ENCODE assay signal across 25 cellular contexts in genomic region chr4:26877417-26877816, GRCh38. TPM values are rescaled to one million over a fixed set of nuclear protein-coding genes. Genes with fewer than 3 reads are reported as not detected.
DNase-seq lines count a peak whose midpoint lies in the region; ATAC-seq, FAIRE-seq and TF ChIP-seq lines count a peak whose summit lies in the region.
"Had no signal": no experiment of that assay in that cellular context is flagged by ENCODE, and none has a peak within 500 bp of the region (broad histone marks: within the 10 kb centered on the region; RNA-seq: fewer than 3 reads in every experiment).

No MANE protein-coding gene starts in this region.

- H3K27me3 Mint-ChIP-seq in activated T-cell treated with anti-CD3 and anti-CD28 coated beads, Interleukin-2, amount 50 U/mL, for 24 hours, result no peaks in the 10 kb centered on the region
- no peaks in the 10 kb centered on the region for H3K27me3 Mint-ChIP-seq in T-cell

- H3K4me2 ChIP-seq in K562 (ENCODE audit: insufficient read depth, low read length), result no peak overlapping the region
- H3K4me2 ChIP-seq: PC-9 had no signal

- BruUV-seq in K562 (replicated peaks; lab: Mats Ljungman, UMichigan), result no TSS peak

- in situ Hi-C loops in K562 (cut with MboI), result no loop called here

- DNase-seq in activated T-cell treated with anti-CD3 and anti-CD28 coated beads, Interleukin-2, amount 50 U/mL, for 24 hours, result no peak
- no peak for DNase-seq in activated T-cell treated with anti-CD3 and anti-CD28 coated beads, Interleukin-2, amount 50 U/mL, for 48 hours
- no peak for DNase-seq in T-cell
- DNase-seq in K562 (ENCODE audit: extremely low read depth in 1 of 4, low spot score in 3 of 4), result no peak
- no peak for DNase-seq in spleen
- no peak for DNase-seq in NCI-H2107 (lab: John Stamatoyannopoulos, UW)
- DNase-seq in NCI-H1930 (lab: John Stamatoyannopoulos, UW), result no peak
- DNase-seq in stimulated activated naive CD4-positive, alpha-beta T cell treated with Interleukin-2 at 50 U/mL for 16 hours (lab: John Stamatoyannopoulos, UW), result no peak
- DNase-seq: activated CD4-positive, alpha-beta T cell treated with anti-CD3 and anti-CD28 coated beads, Interleukin-2, amount 50 U/mL, for 4 hours; aorta; C1 segment of cervical spinal cord; heart left ventricle; left cardiac atrium; mesendoderm; MG63; NCI-H1417 treated with DMSO at 0.1 percent for 48 hours; NCI-H510A; PC-9; SHP77 treated with DMSO at 0.1 percent for 48 hours; stimulated activated CD4-positive, alpha-beta T cell treated with anti-CD3 and anti-CD28 coated beads, Interleukin-4, amount 100 ng/mL, for 24 hours; upper lobe of right lung had no signal

- CTCF ChIA-PET in T-cell (lab: Charles Lee), result interaction anchor here in 1 of 2 donors (1.0 to 2.6 kb wide), 2 partner anchors 8 to 12 kb away, joined by 3 to 11 read pairs; no protein-coding TSS in a partner anchor
- CTCF ChIA-PET in K562 (lab: Yijun Ruan, JAX; ENCODE audit: low intra/inter-chr PET ratio), result no interaction called here

- no peak for TF ChIP-seq POLR2A in K562 (conservative IDR thresholded peaks at IDR 0.05)
- no peak for TF ChIP-seq POLR2A in spleen (IDR thresholded peaks at IDR 0.05)

- H3K4me3 ChIP-seq in K562, result no peak overlapping the region
- no peak overlapping the region for H3K4me3 ChIP-seq in spleen
- H3K4me3 ChIP-seq: heart left ventricle, MG63, PC-9, upper lobe of right lung had no signal

- ATAC-seq in T-cell (replicated peaks in 1 of 4) (no peak), K562 (no peak)
- ATAC-seq: heart left ventricle, left cardiac atrium, upper lobe of right lung had no signal

- H3K36me3 Mint-ChIP-seq in activated T-cell treated with anti-CD3 and anti-CD28 coated beads, Interleukin-2, amount 50 U/mL, for 24 hours (ENCODE audit: low read depth), result peaks cover 23% of the 10 kb centered on the region
- peaks cover 15% of the 10 kb centered on the region for H3K36me3 Mint-ChIP-seq in T-cell

- TF ChIP-seq RAD21 in K562 (CRISPR knock-in tag; conservative IDR thresholded peaks at IDR 0.05 in 1 of 2, IDR thresholded peaks at IDR 0.05 in 1 of 2), result no peak

- TF ChIP-seq EP300 in K562 (IDR thresholded peaks at IDR 0.05; ENCODE audit: low read length), result no peak

- no peaks in the 10 kb centered on the region for H4K20me1 ChIP-seq in K562 (replicated peaks; ENCODE audit: control insufficient read depth, insufficient read depth, low read length)

- H3K4me1 ChIP-seq in K562 (replicated peaks in 1 of 2; ENCODE audit: control insufficient read depth in 2 of 2, insufficient read depth in 2 of 2, low read length in 2 of 2), result peaks cover 4 to 8% of the 10 kb centered on the region in 2 experiments; a peak in 3 of 5 replicates
- peaks cover 3 to 100% (median 51%) of the 10 kb centered on the region in 6 donors for H3K4me1 ChIP-seq in spleen

- H3K36me3 ChIP-seq in K562 (ENCODE audit: control insufficient read depth, insufficient read depth, low read length), result no peaks in the 10 kb centered on the region
- no peaks in the 10 kb centered on the region for H3K36me3 ChIP-seq in spleen
- H3K36me3 ChIP-seq: heart left ventricle, MG63, upper lobe of right lung had no signal

- 48% methylated on average over 3 of the region's 3 CpGs for WGBS in K562 (ENCODE audit: insufficient coverage, low coverage, missing lambda C conversion rate)
- WGBS in spleen, 5 donors, result 86 to 97% (median 89%) methylated on average over 3 of the region's 3 CpGs

- H3K27me3 ChIP-seq in K562 (ENCODE audit: control insufficient read depth in 2 of 2, insufficient read depth in 2 of 2, low read length in 2 of 2) (no peaks in the 10 kb centered on the region), spleen (replicated peaks in 1 of 7) (no peaks in the 10 kb centered on the region)
- H3K27me3 ChIP-seq: heart left ventricle, MG63, upper lobe of right lung had no signal

- no peak overlapping the region for H3K9ac ChIP-seq in K562 (ENCODE audit: insufficient read depth in 1 of 2, low read depth in 2 of 2, low read length in 2 of 2)

- TF ChIP-seq CTCF in K562 (IDR thresholded peaks at IDR 0.05 in 2 of 3, conservative IDR thresholded peaks at IDR 0.05 in 1 of 3; ENCODE audit: insufficient read depth in 2 of 3, low read depth in 1 of 3, low read length in 3 of 3), result no peak
- no peak for TF ChIP-seq CTCF in spleen (IDR thresholded peaks at IDR 0.05 in 8 of 11, conservative IDR thresholded peaks at IDR 0.05 in 3 of 11)

- peak overlapping the region; percentile 8 for H3K4me3 Mint-ChIP-seq in activated T-cell treated with anti-CD3 and anti-CD28 coated beads, Interleukin-2, amount 50 U/mL, for 24 hours
- H3K4me3 Mint-ChIP-seq in T-cell, result peak overlapping the region in 1 of 3 donors; percentile 45

- H2AFZ ChIP-seq in K562 (ENCODE audit: low read depth, low read length), result no peak overlapping the region
- H2AFZ ChIP-seq: PC-9 had no signal

- peaks cover 87% of the 10 kb centered on the region for H3K4me1 Mint-ChIP-seq in activated T-cell treated with anti-CD3 and anti-CD28 coated beads, Interleukin-2, amount 50 U/mL, for 24 hours (ENCODE audit: low read depth)
- H3K4me1 Mint-ChIP-seq in T-cell, result peaks cover 84 to 86% (median 86%) of the 10 kb centered on the region in 3 donors

- POLR2A ChIA-PET in T-cell (lab: Charles Lee) (interaction anchor here in 1 of 2 donors (2.1 kb wide), 1 partner anchor 9 kb away, joined by 6 read pairs; no protein-coding TSS in a partner anchor), K562 (lab: Yijun Ruan, JAX) (no interaction called here)

- peak overlapping the region; percentile 96 for H3K27ac Mint-ChIP-seq in activated T-cell treated with anti-CD3 and anti-CD28 coated beads, Interleukin-2, amount 50 U/mL, for 24 hours
- peak overlapping the region; percentile 96 to 97 for H3K27ac Mint-ChIP-seq in T-cell
- H3K27ac Mint-ChIP-seq: activated T-helper 2 cell treated with anti-CD3 and anti-CD28 coated beads, Interferon-gamma antibody, Interleukin-2, Interleukin-4, amounts not matched to agents 10 μg/mL and 5 μg/mL and 100 μg/mL, durations not matched to agents 14 hours and 24 hours and 36 hours had no signal

- intact Hi-C loops in K562 (cut with micrococcal nuclease), result no loop called here
- intact Hi-C loops in spleen (cut with DNase I; ENCODE audit: low total_unique reads), result no loop called here

- H3K9me3 Mint-ChIP-seq in activated T-cell treated with anti-CD3 and anti-CD28 coated beads, Interleukin-2, amount 50 U/mL, for 24 hours, result peaks cover 14% of the 10 kb centered on the region
- H3K9me3 Mint-ChIP-seq in T-cell, result peaks cover 0 to 14% (median 0%) of the 10 kb centered on the region in 3 donors

- no peaks in the 10 kb centered on the region for H3K9me1 ChIP-seq in K562 (ENCODE audit: control insufficient read depth, insufficient read depth, low read length)

- H3K79me2 ChIP-seq in K562 (ENCODE audit: control insufficient read depth, insufficient read depth, low read length), result peaks cover 3% of the 10 kb centered on the region; the same call in 1 of the 3 replicates

- H3K27ac ChIP-seq in K562 (ENCODE audit: extremely low read depth, low read depth, low read length) (no peak overlapping the region), spleen (peak overlapping the region in 6 of 8 donors; percentile 3 to 72 (median 38))
- H3K27ac ChIP-seq: epithelial cell of prostate, PC-9 had no signal

- H3K9me3 ChIP-seq in K562 (replicated peaks; ENCODE audit: control insufficient read depth, insufficient read depth, low read depth, low read length) (0 out of 2 replicates have a peak, but pooled peaks cover 6% of the 10 kb centered on the region), spleen (peaks cover 0 to 21% (median 0%) of the 10 kb centered on the region in 8 donors)
- H3K9me3 ChIP-seq: MG63, upper lobe of right lung had no signal

- no peak for FAIRE-seq in K562 (lab: Jason Lieb, UNC)
- FAIRE-seq: G401.6, H1 had no signal

TF ChIP-seq in K562, 482 proteins besides CTCF, POLR2A, EP300 and RAD21:
- TF ChIP-seq ETV5 (CRISPR knock-in tag; IDR thresholded peaks at IDR 0.05; ENCODE audit: low read depth) (no peak), CBFA2T3 (IDR thresholded peaks at IDR 0.05) (peak; percentile 39)

RNA-seq across cellular contexts. Expression of gene STIM2, which starts 16.8 kb away (rescaled TPM):
- total RNA-seq in T-cell (10 to 100 TPM; 67.9 to 98.7 (median 75.2) TPM), K562 (2014; rRNA removed) (12.8 and 13.3 TPM in 2 replicates), K562 (2014; rRNA removed; fragmentation: Illumina TruSeq; extraction: Trizol) (13.8 and 15.4 TPM in 2 replicates), K562 (2015; rRNA removed; fragmentation: Illumina TruSeq; extraction: Trizol) (17.6 and 21.8 TPM in 2 replicates), K562 (2021) (25.7 and 26.8 TPM in 2 replicates), spleen (10 to 100 TPM; 44.3 to 66.6 (median 53.7) TPM)
- 20.8 and 31.2 TPM in 2 replicates for total RNA-seq in K562 (2011; cell fraction: chromatin; rRNA removed; ENCODE audit: low replicate concordance)
- total RNA-seq in K562 (2011; cell fraction: nucleolus; rRNA removed), result 19.7 and 25.0 TPM in 2 replicates
- 29.2 and 44.9 TPM in 2 replicates for total RNA-seq in K562 (2011; cell fraction: nucleoplasm; rRNA removed)
- polyA plus RNA-seq in K562 (2011; rRNA removed) (20.4 and 25.6 TPM in 2 replicates), K562 (2014; fragmentation: Illumina TruSeq; extraction: Trizol) (11.3 and 14.8 TPM in 2 replicates), K562 (2014; fragmentation: Nextera tagmentation; extraction: Ambion mirVana) (10 to 100 TPM in 1 of 2 experiments, 1 to 10 TPM in 1; 7.2 to 12.6 TPM), K562 (2014; rRNA removed) (16.7 TPM in 2 replicates), spleen (10 to 100 TPM; 26.8 to 32.2 (median 30.7) TPM)
- 15.5 and 16.3 TPM in 2 replicates for polyA plus RNA-seq in K562 (2011; cell fraction: cytosol; rRNA removed)
- polyA plus RNA-seq in K562 (2011; cell fraction: nucleus; rRNA removed), result 77.9 and 90.8 TPM in 2 replicates
- 18.2 and 24.6 TPM in 2 replicates for polyA plus RNA-seq in K562 (2012)
- polyA minus RNA-seq in K562 (2011; rRNA and poly(A)+ RNA removed), result 15.1 and 23.5 TPM in 2 replicates
- polyA minus RNA-seq in K562 (2011; cell fraction: cytosol; rRNA and poly(A)+ RNA removed), result 5.2 and 6.7 TPM in 2 replicates
- 22.5 and 32.1 TPM in 2 replicates for polyA minus RNA-seq in K562 (2011; cell fraction: nucleus; rRNA and poly(A)+ RNA removed)
